9 cellular contexts compared by ENCODE assay signal in the genomic region with DNA sequence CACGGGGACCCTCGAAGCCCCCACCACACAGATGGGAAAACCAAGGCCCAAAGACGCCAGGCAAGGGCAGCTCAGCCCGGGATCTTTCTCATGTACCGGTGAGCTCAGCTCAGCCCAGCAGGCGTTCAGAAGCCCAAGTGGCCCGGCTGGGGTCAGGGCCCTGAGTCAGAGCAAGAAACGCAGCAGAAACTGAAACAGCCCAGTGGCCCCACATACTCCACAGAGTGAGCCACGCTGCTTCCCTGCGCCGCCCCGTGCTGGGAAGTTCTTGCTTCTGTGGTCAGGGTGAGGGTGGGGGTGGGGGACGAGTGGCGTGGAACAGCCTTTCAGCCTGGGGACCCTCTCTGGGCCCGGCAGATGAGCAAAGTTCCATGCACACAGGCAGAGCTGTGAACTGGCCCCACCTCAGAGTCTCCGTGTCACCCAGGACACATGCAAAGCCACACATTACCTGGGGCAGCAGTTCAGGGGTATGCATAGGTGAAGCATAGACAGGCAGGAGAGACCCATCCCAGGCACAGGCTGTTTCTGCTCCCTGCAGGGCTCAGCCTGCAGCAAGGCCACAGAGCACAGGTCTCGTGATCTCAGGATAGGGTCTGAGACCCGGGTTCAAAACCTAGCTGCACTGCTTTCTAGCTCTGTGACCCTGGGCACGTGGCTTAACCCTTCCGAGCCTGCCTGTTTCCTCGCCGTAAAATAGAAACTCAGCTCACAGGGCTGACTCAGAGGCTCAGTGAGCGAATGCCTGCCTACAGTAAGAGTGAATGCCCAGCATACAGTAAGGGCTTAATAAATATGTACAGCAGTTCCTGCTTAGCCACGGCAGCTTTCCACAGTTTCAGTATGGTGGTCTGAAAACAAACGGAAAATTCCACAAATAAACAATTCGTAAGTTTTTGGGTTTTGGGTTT. TPM values are rescaled to one million over a fixed set of nuclear protein-coding genes. Genes with fewer than 3 reads are reported as not detected.
DNase-seq lines count a peak whose midpoint lies in the region; ATAC-seq lines count a peak whose summit lies in the region.
"Had no signal": no experiment of that assay in that cellular context is flagged by ENCODE, and none has a peak within 500 bp of the region (broad histone marks: within the 10 kb centered on the region; RNA-seq: fewer than 3 reads in every experiment).

No MANE protein-coding gene starts in this region.

- no peak overlapping the region for H3K4me3 ChIP-seq in right cardiac atrium (ENCODE audit: low read length)
- H3K4me3 ChIP-seq in iPS-15b (ENCODE audit: low read depth, low read length): no peak overlapping the region
- H3K4me3 ChIP-seq in aorta (ENCODE audit: low read length in 2 of 2): no peak overlapping the region

- H3K4me1 ChIP-seq in right cardiac atrium (ENCODE audit: control insufficient read depth, insufficient read depth, low read length) (peaks cover 34% of the 10 kb centered on the region), iPS-15b (ENCODE audit: control insufficient read depth, insufficient read depth, low read length) (peaks cover 11% of the 10 kb centered on the region), aorta (ENCODE audit: control insufficient read depth in 1 of 2, insufficient read depth in 2 of 2, low read length in 2 of 2) (no peaks in the 10 kb centered on the region)

- H3K9me3 ChIP-seq in right cardiac atrium (ENCODE audit: control insufficient read depth, low read length): no peaks in the 10 kb centered on the region
- no peaks in the 10 kb centered on the region for H3K9me3 ChIP-seq in iPS-15b (ENCODE audit: control insufficient read depth, insufficient read depth, low read length)
- no peaks in the 10 kb centered on the region for H3K9me3 ChIP-seq in aorta (ENCODE audit: control insufficient read depth, low read length)

- peak overlapping the region; percentile 37 for H3K9ac ChIP-seq in iPS-15b (ENCODE audit: low read depth, low read length)

- peak in 2 of 3 donors; percentile 59 to 66 for DNase-seq in right cardiac atrium
- no peak for DNase-seq in cardiac septum (ENCODE audit: low spot score)
- DNase-seq in aorta: peak; percentile 78 to 82
- no peak for DNase-seq in NCI-H187 treated with DMSO at 0.1 percent for 48 hours (lab: John Stamatoyannopoulos, UW)
- DNase-seq in DMS53 treated with DMSO at 0.1 percent for 48 hours (lab: John Stamatoyannopoulos, UW; ENCODE audit: unreplicated experiment): no peak

- no peak overlapping the region for H3K27ac ChIP-seq in right cardiac atrium (ENCODE audit: low read length)
- H3K27ac ChIP-seq in aorta (ENCODE audit: low read depth in 1 of 2, low read length in 2 of 2): no peak overlapping the region
- H3K27ac ChIP-seq: C4-2B had no signal

- WGBS in right cardiac atrium: 78% methylated on average over 26 of the region's 26 CpGs
- WGBS in aorta, 2 donors: 83 to 89% methylated on average over 26 of the region's 26 CpGs

- intact Hi-C loops in right cardiac atrium (cut with DNase I): no loop called here
- intact Hi-C loops in cardiac septum (cut with DNase I): no loop called here
- intact Hi-C loops in aorta (cut with DNase I): no loop called here

- H3K36me3 ChIP-seq in iPS-15b (ENCODE audit: control insufficient read depth, insufficient read depth, low read length) (no peaks in the 10 kb centered on the region), aorta (ENCODE audit: control insufficient read depth in 1 of 2, insufficient read depth in 2 of 2, low read length in 1 of 2) (no peaks in the 10 kb centered on the region)

- H3K27me3 ChIP-seq in right cardiac atrium (ENCODE audit: control insufficient read depth, insufficient read depth) (no peaks in the 10 kb centered on the region), iPS-15b (ENCODE audit: control insufficient read depth, insufficient read depth, low read length) (no peaks in the 10 kb centered on the region), aorta (ENCODE audit: control insufficient read depth in 1 of 2, insufficient read depth in 2 of 2, low read length in 1 of 2) (no peaks in the 10 kb centered on the region)

- ATAC-seq in right cardiac atrium (no peak), HG03103 (IDR thresholded peaks at IDR 0.05; ENCODE audit: low read depth, unreplicated experiment) (peak; percentile 81), aorta (ENCODE audit: low FRiP score) (no peak)
- peak; percentile 84 to 90 for ATAC-seq in activated CD4-positive, CD25-positive, alpha-beta regulatory T cell treated with anti-CD3 and anti-CD28 coated beads, Interleukin-2, amount 50 U/mL, for 24 hours

RNA-seq across cellular contexts. Expression of gene NCOR2, which starts 21.6 kb away (rescaled TPM):
- total RNA-seq in right cardiac atrium (100 to 1,000 TPM; 137 to 166 (median 146) TPM), cardiac septum (159 TPM), aorta (100 to 1,000 TPM; 201 to 248 TPM)
- polyA plus RNA-seq in right cardiac atrium (66.4 TPM), aorta (10 to 100 TPM; 39.1 to 48.2 TPM)

Comparison
In these comparisons a context has a peak if more than half of its experiments do, and no peak if none do; other contexts are left out.
1. DNase-seq: peak in right cardiac atrium (2 of 3) and aorta (2 of 2); none in cardiac septum (single experiment), NCI-H187 treated with DMSO at 0.1 percent for 48 hours (single experiment) and DMS53 treated with DMSO at 0.1 percent for 48 hours (single experiment).
2. ATAC-seq: peak in HG03103 (single experiment) and activated CD4-positive, CD25-positive, alpha-beta regulatory T cell treated with anti-CD3 and anti-CD28 coated beads, Interleukin-2, amount 50 U/mL, for 24 hours (2 of 2); none in right cardiac atrium (0 of 2) and aorta (single experiment).